27 cellular contexts compared by ENCODE assay signal in genomic region chr14:49485290-49485689, GRCh38.
A peak's percentile ranks its signal among the peaks of the same experiment; 100 is the strongest.
DNase-seq lines count a peak whose midpoint lies in the region; ATAC-seq, FAIRE-seq and TF ChIP-seq lines count a peak whose summit lies in the region.
"Had no signal": no experiment of that assay in that cellular context is flagged by ENCODE, and none has a peak within 500 bp of the region (broad histone marks: within the 10 kb centered on the region; RNA-seq: fewer than 3 reads in every experiment).

No MANE protein-coding gene starts in this region.

- H4K8ac ChIP-seq in H1 (ENCODE audit: extremely low read depth, insufficient read depth, low read length) = no peak overlapping the region

- H3K4me1 ChIP-seq in GM23338 (ENCODE audit: insufficient read depth) (peaks cover 7% of the 10 kb centered on the region; the same call in 1 of the 2 replicates), H1 (replicated peaks in 1 of 4; ENCODE audit: control insufficient read depth in 3 of 4, insufficient read depth in 4 of 4, low read length in 3 of 4) (no peaks in the 10 kb centered on the region), neural progenitor cell (no peaks in the 10 kb centered on the region)
- H3K4me1 ChIP-seq: A549, BE2C had no signal

- no peak overlapping the region for H2BK12ac ChIP-seq in H1 (ENCODE audit: low read depth, low read length)

- H2AFZ ChIP-seq in GM23338 = peak overlapping the region; percentile 70
- H2AFZ ChIP-seq in H1 (ENCODE audit: low read length) = peak overlapping the region; percentile 55; the same call in 1 of the 2 replicates
- H2AFZ ChIP-seq in neural progenitor cell (replicated peaks) = peak overlapping the region; percentile 12

- H3K14ac ChIP-seq in H1 (ENCODE audit: insufficient read length) = no peak overlapping the region

- no peak overlapping the region for H2BK5ac ChIP-seq in H1 (ENCODE audit: low read depth, low read length)

- H3K27ac ChIP-seq in GM23338 (ENCODE audit: low read depth) = no peak overlapping the region
- no peak overlapping the region for H3K27ac ChIP-seq in H1 (ENCODE audit: low read depth, low read length)
- H3K27ac ChIP-seq in neural progenitor cell = no peak overlapping the region
- H3K27ac ChIP-seq: A549; BLaER1 treated with 17β-estradiol and CSF1 and Interleukin-3, amounts not matched to agents 10 nM and 100 nM had no signal

- TF ChIP-seq RAD21 in H1 (IDR thresholded peaks at IDR 0.05 in 1 of 2, conservative IDR thresholded peaks at IDR 0.05 in 1 of 2; ENCODE audit: low read depth in 2 of 2, low read length in 2 of 2) = no peak

- peaks cover 9% of the 10 kb centered on the region for H3K4me1 Mint-ChIP-seq in GM23338
- H3K4me1 Mint-ChIP-seq in neural progenitor cell = peaks cover 6% of the 10 kb centered on the region
- H3K4me1 Mint-ChIP-seq in activated CD8-positive, alpha-beta memory T cell treated with anti-CD3 and anti-CD28 coated beads, Interleukin-2, amount 10 ng/mL, durations not matched to agents 7 days and 5 days = peaks cover 7% of the 10 kb centered on the region

- DNase-seq in GM23338 (ENCODE audit: low spot score) (no peak), H1 (ENCODE audit: low read depth in 1 of 2, low spot score in 2 of 2) (no peak), left lobe of liver (ENCODE audit: low spot score) (peak; percentile 55), neural progenitor cell (ENCODE audit: low spot score) (no peak)
- DNase-seq in activated naive CD4-positive, alpha-beta T cell treated with Interleukin-2 at 50 U/mL for 16 hours = no peak
- no peak for DNase-seq in stimulated activated CD4-positive, alpha-beta T cell treated with anti-CD3 and anti-CD28 coated beads, Interleukin-12 subunit alpha, Interleukin-12 subunit beta, amount 100 ng/mL, for 4 hours
- no peak for DNase-seq in activated CD8-positive, alpha-beta memory T cell treated with anti-CD3 and anti-CD28 coated beads, Interleukin-2, amount 10 ng/mL, durations not matched to agents 7 days and 5 days
- DNase-seq: 8988T; ACHN; AML-193; BE2C; CD4-positive, alpha-beta T cell; CD8-positive, alpha-beta memory T cell; DMS 273 treated with DMSO at 0.1 percent for 48 hours; DMS53; DMS79 treated with DMSO at 0.1 percent for 48 hours; GF-D8; GOT3; H7; HCEC 1CT had no signal

- H3K23ac ChIP-seq in H1 (ENCODE audit: insufficient read length) = no peak overlapping the region

- no peak for TF ChIP-seq EP300 in H1 (IDR thresholded peaks at IDR 0.05; ENCODE audit: borderline replicate concordance in 1 of 2, low read depth in 2 of 2, low read length in 2 of 2)

- TF ChIP-seq POLR2A in H1 (IDR thresholded peaks at IDR 0.05; ENCODE audit: control extremely low read depth in 1 of 2, low read depth in 2 of 2, low read length in 2 of 2) = no peak

- H3K4ac ChIP-seq in H1 (replicated peaks; ENCODE audit: insufficient read length, low read depth, low read length) = no peak overlapping the region

- TF ChIP-seq CTCF in GM23338 (conservative IDR thresholded peaks at IDR 0.05; ENCODE audit: low read depth in 2 of 2) (no peak), H1 (IDR thresholded peaks at IDR 0.05; ENCODE audit: control extremely low read depth in 1 of 3, insufficient read depth in 1 of 3, low read depth in 1 of 3, low read length in 3 of 3) (no peak), neural progenitor cell (IDR thresholded peaks at IDR 0.05) (no peak)

- FAIRE-seq in H1 (lab: Jason Lieb, UNC) = no peak
- FAIRE-seq: A549, D721Med, GM12891, GM18507 had no signal

- H3K9me3 Mint-ChIP-seq in GM23338 (no peaks in the 10 kb centered on the region; the same call in 2 of the 3 replicates), neural progenitor cell (peaks cover 2% of the 10 kb centered on the region)
- H3K9me3 Mint-ChIP-seq in activated CD8-positive, alpha-beta memory T cell treated with anti-CD3 and anti-CD28 coated beads, Interleukin-2, amount 10 ng/mL, durations not matched to agents 7 days and 5 days (ENCODE audit: low read depth) = no peaks in the 10 kb centered on the region
- H3K9me3 Mint-ChIP-seq: CD4-positive, alpha-beta T cell had no signal

- no peaks in the 10 kb centered on the region for H4K20me1 ChIP-seq in GM23338 (replicated peaks; ENCODE audit: insufficient read depth)
- no peaks in the 10 kb centered on the region for H4K20me1 ChIP-seq in H1 (replicated peaks in 1 of 2; ENCODE audit: control insufficient read depth in 1 of 2, insufficient read depth in 2 of 2, low read length in 2 of 2)
- H4K20me1 ChIP-seq in neural progenitor cell (ENCODE audit: low read depth) = no peaks in the 10 kb centered on the region
- H4K20me1 ChIP-seq: BLaER1 treated with 17β-estradiol and CSF1 and Interleukin-3, amounts not matched to agents 10 nM and 100 nM had no signal

- H3K9me3 ChIP-seq in H1 (ENCODE audit: insufficient read depth in 2 of 2, low read depth in 1 of 2, low read length in 1 of 2) (peaks cover 0 to 8% of the 10 kb centered on the region in 2 experiments; a peak in 1 of 4 replicates), neural progenitor cell (ENCODE audit: low read depth) (no peaks in the 10 kb centered on the region)
- H3K9me3 ChIP-seq: A549, BE2C had no signal

- no peaks in the 10 kb centered on the region for H3K79me1 ChIP-seq in H1 (ENCODE audit: low read depth, low read length)

- no peaks in the 10 kb centered on the region for H3K27me3 Mint-ChIP-seq in GM23338 (ENCODE audit: insufficient read depth, low read depth, poor library complexity)
- H3K27me3 Mint-ChIP-seq in neural progenitor cell (ENCODE audit: insufficient read depth, low read depth) = peaks cover 2% of the 10 kb centered on the region
- H3K27me3 Mint-ChIP-seq in activated CD8-positive, alpha-beta memory T cell treated with anti-CD3 and anti-CD28 coated beads, Interleukin-2, amount 10 ng/mL, durations not matched to agents 7 days and 5 days = peaks cover 20% of the 10 kb centered on the region
- H3K27me3 Mint-ChIP-seq: CD4-positive, alpha-beta T cell had no signal

- H4K5ac ChIP-seq in H1 (ENCODE audit: insufficient read length, low read depth, low read length) = no peak overlapping the region

- no peaks in the 10 kb centered on the region for H3F3A ChIP-seq in GM23338 (replicated peaks; ENCODE audit: low read depth)
- no peaks in the 10 kb centered on the region for H3F3A ChIP-seq in neural progenitor cell (ENCODE audit: low read depth)

- H3K27me3 ChIP-seq in GM23338 (ENCODE audit: insufficient read depth) = no peaks in the 10 kb centered on the region
- H3K27me3 ChIP-seq in H1 (replicated peaks in 1 of 4; ENCODE audit: control insufficient read depth in 3 of 4, extremely low read depth in 1 of 4, insufficient read depth in 3 of 4, low read length in 3 of 4) = no peaks in the 10 kb centered on the region; a peak in 1 of 7 replicates
- no peaks in the 10 kb centered on the region for H3K27me3 ChIP-seq in neural progenitor cell
- H3K27me3 ChIP-seq: BE2C; BLaER1 treated with 17β-estradiol and CSF1 and Interleukin-3, amounts not matched to agents 10 nM and 100 nM had no signal

- no peak overlapping the region for H2BK15ac ChIP-seq in H1 (ENCODE audit: low read length)

- H3K79me2 ChIP-seq in GM23338 (replicated peaks; ENCODE audit: insufficient read depth) (no peaks in the 10 kb centered on the region), H1 (ENCODE audit: control insufficient read depth in 1 of 2, insufficient read depth in 2 of 2, low read length in 2 of 2) (no peaks in the 10 kb centered on the region), neural progenitor cell (ENCODE audit: low read depth) (no peaks in the 10 kb centered on the region)

- no peak overlapping the region for H3K18ac ChIP-seq in H1 (ENCODE audit: extremely low read depth, low read length)

- H3K4me3 Mint-ChIP-seq in GM23338 (no peak overlapping the region), neural progenitor cell (no peak overlapping the region)
- no peak overlapping the region for H3K4me3 Mint-ChIP-seq in activated CD8-positive, alpha-beta memory T cell treated with anti-CD3 and anti-CD28 coated beads, Interleukin-2, amount 10 ng/mL, durations not matched to agents 7 days and 5 days
- H3K4me3 Mint-ChIP-seq: CD14-positive monocyte; CD4-positive, alpha-beta T cell; CD8-positive, alpha-beta memory T cell had no signal

- no peak overlapping the region for H2BK120ac ChIP-seq in H1 (replicated peaks; ENCODE audit: low read depth, low read length)

- H3K9me2 ChIP-seq in GM23338 (ENCODE audit: insufficient read depth) = no peaks in the 10 kb centered on the region

- CTCF ChIA-PET in H1 (lab: Charles Lee; ENCODE audit: partially characterized antibody) = interaction anchor here (0.6 to 4.0 kb wide), 7 partner anchors 9 to 179 kb away, joined by 3 to 37 read pairs (median 5); no protein-coding TSS in a partner anchor
- CTCF ChIA-PET in activated CD8-positive, alpha-beta memory T cell treated with anti-CD3 and anti-CD28 coated beads, Interleukin-2, amount 10 ng/mL, durations not matched to agents 7 days and 5 days (lab: Charles Lee) = no interaction called here

- no peak overlapping the region for H3K4me3 ChIP-seq in GM23338
- no peak overlapping the region for H3K4me3 ChIP-seq in H1 (ENCODE audit: extremely low read depth in 1 of 4, insufficient read depth in 2 of 4, low read depth in 3 of 4, low read length in 4 of 4)
- no peak overlapping the region for H3K4me3 ChIP-seq in neural progenitor cell
- H3K4me3 ChIP-seq: A549; BLaER1 treated with 17β-estradiol and CSF1 and Interleukin-3, amounts not matched to agents 10 nM and 100 nM had no signal

- no peak overlapping the region for H2AK5ac ChIP-seq in H1 (ENCODE audit: low read depth, low read length)

- H3K36me3 ChIP-seq in GM23338 (ENCODE audit: insufficient read depth) = no peaks in the 10 kb centered on the region
- no peaks in the 10 kb centered on the region for H3K36me3 ChIP-seq in H1 (ENCODE audit: control insufficient read depth in 2 of 4, insufficient read depth in 4 of 4, low read length in 3 of 4)
- H3K36me3 ChIP-seq in neural progenitor cell = no peaks in the 10 kb centered on the region
- H3K36me3 ChIP-seq: BE2C; BLaER1 treated with 17β-estradiol and CSF1 and Interleukin-3, amounts not matched to agents 10 nM and 100 nM had no signal

- H3K56ac ChIP-seq in H1 (replicated peaks; ENCODE audit: insufficient read length, low read depth, low read length) = no peak overlapping the region

- WGBS in H1 (ENCODE audit: extremely low coverage in 1 of 2, insufficient coverage in 1 of 2, insufficient read length in 1 of 2, insufficient replicate concordance in 2 of 2, low coverage in 1 of 2, low lambda C conversion rate in 2 of 2, missing lambda C conversion rate in 1 of 2), 2 experiments = 88% methylated on average over 3 of the region's 3 CpGs; no CpG with 5 or more reads in 1 of the 2 experiments

- H3K4me2 ChIP-seq in GM23338 (no peak overlapping the region), H1 (ENCODE audit: insufficient read depth in 1 of 2, low read depth in 2 of 2, low read length in 2 of 2) (no peak overlapping the region), neural progenitor cell (no peak overlapping the region)
- H3K4me2 ChIP-seq: A549; BLaER1 treated with 17β-estradiol and CSF1 and Interleukin-3, amounts not matched to agents 10 nM and 100 nM had no signal

- no peaks in the 10 kb centered on the region; the same call in 1 of the 2 replicates for H3K23me2 ChIP-seq in H1 (ENCODE audit: low read depth, low read length)

- ATAC-seq in GM23338 (no peak), left lobe of liver (peak; percentile 95), GM21619 (IDR thresholded peaks at IDR 0.05; ENCODE audit: unreplicated experiment) (no peak)
- ATAC-seq in activated CD8-positive, alpha-beta memory T cell treated with anti-CD3 and anti-CD28 coated beads, Interleukin-2, amount 10 ng/mL, durations not matched to agents 7 days and 5 days = no peak
- ATAC-seq: A549 had no signal

- peak overlapping the region in 1 of 4 experiments; percentile 34; a peak in 1 of 7 replicates for H3K9ac ChIP-seq in H1 (replicated peaks in 1 of 4; ENCODE audit: extremely low read depth in 1 of 4, low read depth in 3 of 4, low read length in 3 of 4)
- H3K9ac ChIP-seq in neural progenitor cell = no peak overlapping the region
- H3K9ac ChIP-seq: BLaER1 treated with 17β-estradiol and CSF1 and Interleukin-3, amounts not matched to agents 10 nM and 100 nM had no signal

- POLR2A ChIA-PET in H1 (lab: Charles Lee; ENCODE audit: partially characterized antibody) = no interaction called here

- H2BK20ac ChIP-seq in H1 (ENCODE audit: low read length) = no peak overlapping the region

- no peak overlapping the region for H4K91ac ChIP-seq in H1 (replicated peaks; ENCODE audit: insufficient read length, low read length)

- H3K36me3 Mint-ChIP-seq in GM23338 (ENCODE audit: low read depth) = no peaks in the 10 kb centered on the region; the same call in 1 of the 3 replicates
- no peaks in the 10 kb centered on the region for H3K36me3 Mint-ChIP-seq in neural progenitor cell
- no peaks in the 10 kb centered on the region for H3K36me3 Mint-ChIP-seq in activated CD8-positive, alpha-beta memory T cell treated with anti-CD3 and anti-CD28 coated beads, Interleukin-2, amount 10 ng/mL, durations not matched to agents 7 days and 5 days
- H3K36me3 Mint-ChIP-seq: CD14-positive monocyte had no signal

- no peak overlapping the region for H3K27ac Mint-ChIP-seq in GM23338
- H3K27ac Mint-ChIP-seq in neural progenitor cell = peak overlapping the region; percentile 10
- H3K27ac Mint-ChIP-seq in activated CD8-positive, alpha-beta memory T cell treated with anti-CD3 and anti-CD28 coated beads, Interleukin-2, amount 10 ng/mL, durations not matched to agents 7 days and 5 days = no peak overlapping the region
- H3K27ac Mint-ChIP-seq: CD14-positive monocyte; CD4-positive, alpha-beta T cell; CD8-positive, alpha-beta memory T cell had no signal

Comparison
In these comparisons a context has a peak if more than half of its experiments do, and no peak if none do; other contexts are left out.
1. H2AFZ ChIP-seq: peak in every context shown above with its lines; median percentile 70 in GM23338; 55 in H1; 12 in neural progenitor cell.